11 cellular contexts compared by ENCODE assay signal in the genomic region with DNA sequence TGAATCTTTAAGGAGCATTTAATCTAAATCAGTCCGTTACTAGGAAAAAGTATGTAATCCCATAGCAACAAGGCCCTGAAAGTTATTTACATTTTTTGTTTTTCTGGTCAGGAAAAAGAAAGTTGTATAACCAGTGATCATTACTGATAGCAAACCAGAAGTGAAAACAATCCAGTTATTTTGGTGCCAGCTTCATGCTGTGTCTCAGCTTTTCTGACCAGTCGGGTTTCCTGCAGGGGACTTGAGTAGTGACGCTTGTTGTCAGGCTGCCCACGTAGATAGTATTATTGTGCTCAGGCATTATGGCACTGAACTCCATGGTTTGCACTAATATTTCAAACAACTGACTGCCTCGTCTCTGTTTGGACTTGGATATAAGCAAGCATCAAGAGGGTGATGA. TPM values are rescaled to one million over a fixed set of nuclear protein-coding genes. Genes with fewer than 3 reads are reported as not detected.
DNase-seq lines count a peak whose midpoint lies in the region; ATAC-seq and TF ChIP-seq lines count a peak whose summit lies in the region.
"Had no signal": no experiment of that assay in that cellular context is flagged by ENCODE, and none has a peak within 500 bp of the region (broad histone marks: within the 10 kb centered on the region; RNA-seq: fewer than 3 reads in every experiment).

No MANE protein-coding gene starts in this region.

- peak; percentile 38 for ATAC-seq in GM18505 (IDR thresholded peaks at IDR 0.05; ENCODE audit: unreplicated experiment)
- ATAC-seq in GM21423 (IDR thresholded peaks at IDR 0.05; ENCODE audit: unreplicated experiment): peak; percentile 41
- peak; percentile 43 for ATAC-seq in HG03159 (IDR thresholded peaks at IDR 0.05; ENCODE audit: unreplicated experiment)
- no peak for ATAC-seq in psoas muscle

- H3K36me3 Mint-ChIP-seq in endodermal cell (ENCODE audit: low read depth): peaks cover 67% of the 10 kb centered on the region

- H3K4me3 Mint-ChIP-seq in endodermal cell: no peak overlapping the region

- no peaks in the 10 kb centered on the region for H3K27me3 Mint-ChIP-seq in endodermal cell (ENCODE audit: insufficient read depth)

- no peak overlapping the region for H3K9ac ChIP-seq in endodermal cell (ENCODE audit: extremely low read depth, low read length, poor library complexity, severe bottlenecking)

- H3K27me3 ChIP-seq in endodermal cell (ENCODE audit: control insufficient read depth, insufficient read depth, low read length, poor library complexity, severe bottlenecking) (no peaks in the 10 kb centered on the region), psoas muscle (ENCODE audit: insufficient read depth in 3 of 3, low read length in 2 of 3) (no peaks in the 10 kb centered on the region)

- H3K4me1 ChIP-seq in endodermal cell (ENCODE audit: control insufficient read depth, insufficient read depth, low read length): no peaks in the 10 kb centered on the region
- H3K4me1 ChIP-seq in psoas muscle: no peaks in the 10 kb centered on the region

- H3K4me3 ChIP-seq in endodermal cell (ENCODE audit: low read length) (no peak overlapping the region), psoas muscle (no peak overlapping the region)

- 92 to 93% methylated on average over 4 to 5 of the region's 5 CpGs for WGBS in endodermal cell (ENCODE audit: insufficient coverage in 1 of 2, insufficient read length in 1 of 2), 2 experiments
- WGBS in psoas muscle, 3 donors: 82 to 89% (median 85%) methylated on average over 5 of the region's 5 CpGs

- TF ChIP-seq CTCF in endodermal cell (conservative IDR thresholded peaks at IDR 0.05) (no peak), psoas muscle (IDR thresholded peaks at IDR 0.05) (no peak)

- H3K9me3 Mint-ChIP-seq in endodermal cell: no peaks in the 10 kb centered on the region

- peak overlapping the region; percentile 26 for H3K27ac Mint-ChIP-seq in endodermal cell

- intact Hi-C loops in psoas muscle (cut with DNase I): no loop called here

- peaks cover 94% of the 10 kb centered on the region for H3K36me3 ChIP-seq in endodermal cell (ENCODE audit: control insufficient read depth, insufficient read depth, low read length)
- H3K36me3 ChIP-seq in psoas muscle (ENCODE audit: insufficient read depth in 1 of 2, low read depth in 1 of 2): peaks cover 0 to 88% of the 10 kb centered on the region in 2 donors

- no peak for DNase-seq in endodermal cell
- DNase-seq in psoas muscle: no peak
- DNase-seq in NCI-H748 (lab: John Stamatoyannopoulos, UW; ENCODE audit: unreplicated experiment): no peak
- DNase-seq in NOMO-1 treated with DMSO at 0.1 percent for 48 hours (lab: John Stamatoyannopoulos, UW; ENCODE audit: unreplicated experiment): no peak
- no peak for DNase-seq in SHP77 treated with DMSO at 0.1 percent for 48 hours (lab: John Stamatoyannopoulos, UW)
- DNase-seq: activated effector memory CD4-positive, alpha-beta T cell treated with Interleukin-2 at 50 U/mL for 16 hours; Caco-2; NCI-H1048 had no signal

- peak; percentile 23 for TF ChIP-seq POLR2A in GM18505 (IDR thresholded peaks at IDR 0.05; ENCODE audit: borderline replicate concordance, extremely low read depth, insufficient read depth, insufficient read length)

- no peaks in the 10 kb centered on the region for H3K4me1 Mint-ChIP-seq in endodermal cell

- H3K9me3 ChIP-seq in endodermal cell (ENCODE audit: control insufficient read depth, low read length): no peaks in the 10 kb centered on the region
- H3K9me3 ChIP-seq in psoas muscle: no peaks in the 10 kb centered on the region
- H3K9me3 ChIP-seq: Caco-2 had no signal

- H3K27ac ChIP-seq in endodermal cell (ENCODE audit: low read depth, low read length) (no peak overlapping the region), psoas muscle (no peak overlapping the region)

RNA-seq across cellular contexts. Expression of gene SASS6, which starts 55.2 kb away (rescaled TPM):
- total RNA-seq in endodermal cell (10 to 100 TPM in 1 of 2 donors, 1 to 10 TPM in 1; 8.8 to 15.3 TPM), psoas muscle (1 to 10 TPM; 1.1 to 1.5 (median 1.3) TPM)
- polyA plus RNA-seq in endodermal cell (2013, experiment 1 of 2): 10.5 TPM
- polyA plus RNA-seq in endodermal cell (2013, experiment 2 of 2): 11.3 TPM
- polyA plus RNA-seq in psoas muscle: 1 to 10 TPM; 1.4 to 2.4 (median 1.7) TPM

RNA-seq across cellular contexts. Expression of gene TRMT13, which starts 55.4 kb away (rescaled TPM):
- 10 to 100 TPM; 11.4 to 18.9 TPM for total RNA-seq in endodermal cell
- 16.3 TPM for polyA plus RNA-seq in endodermal cell (2013, experiment 1 of 2)
- polyA plus RNA-seq in endodermal cell (2013, experiment 2 of 2): 15.6 TPM
- total RNA-seq in psoas muscle: 10 to 100 TPM in 1 of 4 donors, 1 to 10 TPM in 3; 4.9 to 12.4 (median 8.6) TPM
- polyA plus RNA-seq in psoas muscle: 10 to 100 TPM in 1 of 3 donors, 1 to 10 TPM in 2; 7.7 to 15.2 (median 9.2) TPM

Comparison
In these comparisons a context has a peak if more than half of its experiments do, and no peak if none do; other contexts are left out.
1. ATAC-seq: peak in GM18505 (single experiment), GM21423 (single experiment) and HG03159 (single experiment); none in psoas muscle (0 of 4).